In genomic region chr2:124209441-124209840, GRCh38 we compare ENCODE assay signal across 24 cellular contexts.
"Had no signal": no experiment of that assay in that cellular context is flagged by ENCODE, and none has a peak within 500 bp of the region (broad histone marks: within the 10 kb centered on the region; RNA-seq: fewer than 3 reads in every experiment).

No MANE protein-coding gene starts in this region.

- DNase-seq: dermis blood vessel endothelial cell; dorsolateral prefrontal cortex; effector CD4-positive, alpha-beta T cell; effector memory CD4-positive, alpha-beta T cell; erythroblast; esophagus squamous epithelium; foreskin fibroblast; foreskin melanocyte; gastrocnemius medialis; glutamatergic neuron; head of caudate nucleus; heart right ventricle; hippocampal formation; left cardiac atrium; left lung; left ventricle myocardium superior; lower lobe of right lung; mesenchymal stem cell; mucosa of descending colon; naive B cell; naive thymus-derived CD8-positive, alpha-beta T cell had no signal

- H3K27me3 ChIP-seq: dorsolateral prefrontal cortex, esophagus squamous epithelium, gastrocnemius medialis, heart right ventricle, left lung had no signal

- H3K9me3 ChIP-seq: esophagus squamous epithelium, gastrocnemius medialis, lower lobe of right lung, mucosa of descending colon had no signal

- H3K27ac ChIP-seq: coronary artery, dorsolateral prefrontal cortex, epithelial cell of prostate, esophagus squamous epithelium, gastrocnemius medialis, heart right ventricle, left lung, lower lobe of right lung had no signal

- ATAC-seq: esophagus mucosa; gastrocnemius medialis; heart right ventricle; left cardiac atrium; left lung; left ventricle myocardium superior; lower lobe of right lung; mucosa of descending colon; naive thymus-derived CD8-positive, alpha-beta T cell had no signal

- H3K4me3 ChIP-seq: coronary artery, dorsolateral prefrontal cortex, esophagus squamous epithelium, gastrocnemius medialis, heart right ventricle, left lung, lower lobe of right lung, mucosa of descending colon had no signal

- H3K4me1 ChIP-seq: esophagus squamous epithelium, gastrocnemius medialis, heart right ventricle, left lung, lower lobe of right lung had no signal

- H3K36me3 ChIP-seq: esophagus squamous epithelium, gastrocnemius medialis, heart right ventricle, left lung, lower lobe of right lung had no signal
